Comparison of ENCODE assay signal across 22 cellular contexts in genomic region chr10:96746503-96746902, GRCh38. TPM values are rescaled to one million over a fixed set of nuclear protein-coding genes. Genes with fewer than 3 reads are reported as not detected.
"Had no signal": no experiment of that assay in that cellular context is flagged by ENCODE, and none has a peak within 500 bp of the region (broad histone marks: within the 10 kb centered on the region; RNA-seq: fewer than 3 reads in every experiment).

No MANE protein-coding gene starts in this region.

- H3K27ac Mint-ChIP-seq: dendritic cell treated with granulocyte-macrophage colony-stimulating factor and Interleukin-4, amounts not matched to agents 40 ng/mL and 50 ng/mL, for 4 days; mesothelial cell of epicardium; nephron; T-helper 1 cell treated with Interleukin-12 subunit alpha and Interleukin-12 subunit beta and Interleukin-4 antibody, amounts not matched to agents 30 μg/mL and 1 μg/mL, for 36 hours had no signal

- H3K9me3 ChIP-seq: adrenal gland, esophagus squamous epithelium, spleen had no signal

- H3K27ac ChIP-seq: adrenal gland, esophagus squamous epithelium, foreskin keratinocyte, VCaP had no signal

- H3K9me3 Mint-ChIP-seq: activated naive CD4-positive, alpha-beta T cell treated with anti-CD3 and anti-CD28 coated beads, Interleukin-2, amount 50 U/mL, for 72 hours; dendritic cell treated with granulocyte-macrophage colony-stimulating factor and Interleukin-4, amounts not matched to agents 40 ng/mL and 50 ng/mL, for 4 days; mesothelial cell of epicardium; nephron; T-helper 1 cell treated with Interleukin-12 subunit alpha and Interleukin-12 subunit beta and Interleukin-4 antibody, amounts not matched to agents 30 μg/mL and 1 μg/mL, for 36 hours had no signal

- H3K36me3 Mint-ChIP-seq: activated naive CD4-positive, alpha-beta T cell treated with anti-CD3 and anti-CD28 coated beads, Interleukin-2, amount 50 U/mL, for 72 hours; mesothelial cell of epicardium had no signal

- FAIRE-seq: bronchial epithelial cell, endothelial cell of umbilical vein, keratinocyte had no signal

- H3K4me1 Mint-ChIP-seq: mesothelial cell of epicardium, nephron had no signal

- H3K27me3 Mint-ChIP-seq: dendritic cell treated with granulocyte-macrophage colony-stimulating factor and Interleukin-4, amounts not matched to agents 40 ng/mL and 50 ng/mL, for 4 days had no signal

- ATAC-seq: activated naive CD4-positive, alpha-beta T cell treated with anti-CD3 and anti-CD28 coated beads, Interleukin-2, amount 50 U/mL, for 72 hours; foreskin keratinocyte had no signal

- H3K4me3 Mint-ChIP-seq: dendritic cell treated with granulocyte-macrophage colony-stimulating factor and Interleukin-4, amounts not matched to agents 40 ng/mL and 50 ng/mL, for 4 days; mesothelial cell of epicardium; nephron; T-helper 1 cell treated with Interleukin-12 subunit alpha and Interleukin-12 subunit beta and Interleukin-4 antibody, amounts not matched to agents 30 μg/mL and 1 μg/mL, for 36 hours had no signal

- H3K4me3 ChIP-seq: adrenal gland, esophagus squamous epithelium, lung, spleen had no signal

- H3K27me3 ChIP-seq: adrenal gland, esophagus squamous epithelium, foreskin keratinocyte, spleen had no signal

- H3K4me1 ChIP-seq: adrenal gland, esophagus squamous epithelium, foreskin keratinocyte had no signal

- DNase-seq: activated CD4-positive, alpha-beta T cell treated with anti-CD3 and anti-CD28 coated beads, Interleukin-2, amount 50 U/mL, for 48 hours; activated gamma-delta T cell; adrenal gland; cerebellar nuclear complex; effector memory CD4-positive, alpha-beta T cell; esophagus squamous epithelium; foreskin keratinocyte; hypothalamus; nucleus accumbens; posterior cingulate gyrus; spleen; stimulated activated naive CD4-positive, alpha-beta T cell had no signal

- H3K36me3 ChIP-seq: adrenal gland, esophagus squamous epithelium, spleen had no signal

RNA-seq across cellular contexts. Expression of gene PIK3AP1, which starts 26.2 kb away (rescaled TPM):
- total RNA-seq: endothelial cell of umbilical vein had no signal
- polyA plus RNA-seq: keratinocyte had no signal
